Comparison of ENCODE assay signal across 2 cellular contexts in the genomic region with DNA sequence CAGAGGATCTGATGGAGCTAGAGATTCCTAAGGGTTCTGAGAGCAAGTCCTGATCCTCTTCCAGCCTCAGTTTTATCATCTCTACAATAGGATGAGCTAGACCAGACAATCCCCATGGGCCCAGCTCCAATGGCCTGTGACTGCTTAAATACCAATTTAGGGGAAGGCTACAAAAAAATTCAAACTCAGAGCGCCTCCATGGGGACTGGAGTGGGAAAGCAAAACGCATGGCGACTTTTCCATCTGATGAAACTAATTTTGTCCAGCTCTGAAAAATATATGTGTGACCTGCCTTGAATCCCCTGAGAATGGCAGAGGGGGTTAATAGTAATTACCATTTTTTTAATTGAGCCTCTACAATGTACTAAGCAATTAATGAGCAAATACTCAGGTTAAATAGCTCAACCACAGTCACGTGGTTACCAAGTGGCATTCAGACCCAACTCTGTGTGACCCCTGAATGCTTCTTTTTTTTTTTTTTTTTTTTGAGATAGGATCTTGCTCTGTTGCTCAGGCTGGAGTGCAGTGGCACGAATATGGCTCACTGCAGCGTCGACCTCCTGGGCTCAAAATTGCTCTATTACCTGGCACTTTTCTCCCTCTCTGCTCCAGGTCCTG.
TF ChIP-seq lines count a peak whose summit lies in the region.

No MANE protein-coding gene starts in this region.

TF ChIP-seq in HCT116, 20 proteins besides CTCF, POLR2A, EP300 and RAD21:
- no peak for TF ChIP-seq SIN3A (IDR thresholded peaks at IDR 0.05; ENCODE audit: low read depth)
- no peak for TF ChIP-seq SRF (IDR thresholded peaks at IDR 0.05; ENCODE audit: low read depth)
- no peak for TF ChIP-seq ELF1 (IDR thresholded peaks at IDR 0.05; ENCODE audit: borderline replicate concordance, low read depth)
- TF ChIP-seq, protein P1, sequence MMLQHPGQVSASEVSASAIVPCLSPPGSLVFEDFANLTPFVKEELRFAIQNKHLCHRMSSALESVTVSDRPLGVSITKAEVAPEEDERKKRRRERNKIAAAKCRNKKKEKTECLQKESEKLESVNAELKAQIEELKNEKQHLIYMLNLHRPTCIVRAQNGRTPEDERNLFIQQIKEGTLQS (IDR thresholded peaks at IDR 0.05), result no peak
- no peak for TF ChIP-seq CEBPB (IDR thresholded peaks at IDR 0.05; ENCODE audit: low read depth)
- TF ChIP-seq EGR1 (IDR thresholded peaks at IDR 0.05; ENCODE audit: low read depth), result no peak
- TF ChIP-seq YY1 (IDR thresholded peaks at IDR 0.05; ENCODE audit: extremely low read depth, insufficient replicate concordance, low read depth, low read length), result no peak
- TF ChIP-seq EZH2phosphoT487 (IDR thresholded peaks at IDR 0.05; ENCODE audit: borderline replicate concordance), result no peak
- TF ChIP-seq POLR2AphosphoS5 (IDR thresholded peaks at IDR 0.05; ENCODE audit: low read depth, low read length), result no peak
- TF ChIP-seq EZH2 (IDR thresholded peaks at IDR 0.05), result no peak
- TF ChIP-seq CBX3 (IDR thresholded peaks at IDR 0.05; ENCODE audit: low read depth), result no peak
- TF ChIP-seq JUND (IDR thresholded peaks at IDR 0.05), result no peak
- TF ChIP-seq REST (IDR thresholded peaks at IDR 0.05; ENCODE audit: low read depth), result no peak
- no peak for TF ChIP-seq FOSL1 (IDR thresholded peaks at IDR 0.05; ENCODE audit: low read depth)

TF ChIP-seq in H1, 55 proteins besides CTCF, POLR2A, EP300 and RAD21:
- TF ChIP-seq HDAC2 (IDR thresholded peaks at IDR 0.05; ENCODE audit: borderline replicate concordance in 1 of 2, low read depth in 2 of 2, low read length in 2 of 2) (0 out of 4 replicates have a peak, but pooled peaks of 1 of the 2 experiments have one; percentile 2), KDM1A (IDR thresholded peaks at IDR 0.05; ENCODE audit: borderline replicate concordance, low read length) (peak; percentile 66; the same call in 1 of the 2 replicates), TAF7 (optimal IDR thresholded peaks at IDR 0.05; ENCODE audit: borderline replicate concordance, low read depth, low read length) (no peak), JUND (IDR thresholded peaks at IDR 0.05; ENCODE audit: low read length) (no peak), BACH1 (IDR thresholded peaks at IDR 0.05; ENCODE audit: low read length) (no peak), FOSL1 (IDR thresholded peaks at IDR 0.05; ENCODE audit: insufficient read depth, low read depth, low read length) (no peak), SIRT6 (IDR thresholded peaks at IDR 0.05; ENCODE audit: low read length) (no peak), RXRA (IDR thresholded peaks at IDR 0.05; ENCODE audit: insufficient read depth, low read depth, low read length) (no peak), HDAC6 (IDR thresholded peaks at IDR 0.05; ENCODE audit: low read depth, low read length) (no peak), ATF2 (IDR thresholded peaks at IDR 0.05; ENCODE audit: low read length) (no peak), EGR1 (IDR thresholded peaks at IDR 0.05; ENCODE audit: borderline replicate concordance, low read depth, low read length) (no peak), CTBP2 (IDR thresholded peaks at IDR 0.05; ENCODE audit: borderline replicate concordance, insufficient read depth, insufficient read length, low read length) (no peak), TBP (IDR thresholded peaks at IDR 0.05; ENCODE audit: low read depth, low read length) (no peak)
- TF ChIP-seq, protein P2, sequence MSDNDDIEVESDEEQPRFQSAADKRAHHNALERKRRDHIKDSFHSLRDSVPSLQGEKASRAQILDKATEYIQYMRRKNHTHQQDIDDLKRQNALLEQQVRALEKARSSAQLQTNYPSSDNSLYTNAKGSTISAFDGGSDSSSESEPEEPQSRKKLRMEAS (IDR thresholded peaks at IDR 0.05), result no peak
- TF ChIP-seq, protein P1 (IDR thresholded peaks at IDR 0.05; ENCODE audit: insufficient read depth, low read depth, low read length), result no peak
